15 cellular contexts compared by ENCODE assay signal in the genomic region with DNA sequence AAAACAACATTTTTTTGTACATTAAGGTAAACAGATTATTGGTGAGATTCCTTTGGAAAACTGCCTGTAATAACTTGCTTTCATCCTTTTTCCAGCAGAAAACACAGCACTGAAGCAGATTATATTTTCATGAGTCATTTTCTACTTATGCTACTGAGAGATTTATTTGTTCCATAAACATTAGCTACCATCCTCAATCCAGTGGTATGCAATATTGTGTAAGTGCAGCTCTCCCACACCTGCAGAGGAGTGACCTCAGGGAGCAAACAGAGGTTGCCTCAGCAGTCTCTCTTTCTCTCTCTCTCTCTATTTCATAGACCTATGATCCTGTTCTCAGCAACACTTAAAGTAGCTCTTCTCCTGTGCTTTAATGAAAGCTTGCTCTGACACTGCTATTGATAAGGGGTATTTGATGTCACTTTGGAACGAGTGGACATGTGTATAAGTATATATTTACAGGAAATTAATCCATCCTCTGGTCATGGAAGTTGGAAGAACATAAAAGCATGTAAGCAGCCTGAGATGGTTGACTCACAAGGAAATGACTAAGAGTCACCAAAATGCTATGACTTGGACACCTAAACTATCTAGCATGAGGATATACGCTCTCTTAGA.
DNase-seq lines count a peak whose midpoint lies in the region; TF ChIP-seq lines count a peak whose summit lies in the region.
"Had no signal": no experiment of that assay in that cellular context is flagged by ENCODE, and none has a peak within 500 bp of the region (broad histone marks: within the 10 kb centered on the region; RNA-seq: fewer than 3 reads in every experiment).

No MANE protein-coding gene starts in this region.

- H3K27me3 Mint-ChIP-seq in activated CD4-positive, alpha-beta memory T cell treated with anti-CD3 and anti-CD28 coated beads for 36 hours = no peaks in the 10 kb centered on the region
- H3K27me3 Mint-ChIP-seq: activated naive CD8-positive, alpha-beta T cell treated with anti-CD3 and anti-CD28 coated beads, Interleukin-2, amount 50 U/mL, for 24 hours; CD4-positive, alpha-beta T cell had no signal

- DNase-seq in COLO829 (ENCODE audit: low spot score) = peak; percentile 19
- peak; percentile 88 for DNase-seq in M059J (ENCODE audit: low read depth)
- peak; percentile 82 for DNase-seq in choroid plexus epithelial cell (ENCODE audit: low read depth)
- peak; percentile 68 for DNase-seq in mesenchymal stem cell
- DNase-seq in NCI-H446 (lab: John Stamatoyannopoulos, UW) = no peak
- no peak for DNase-seq in central memory CD4-positive, alpha-beta T cell
- DNase-seq in activated CD4-positive, alpha-beta memory T cell treated with anti-CD3 and anti-CD28 coated beads for 36 hours = no peak
- no peak for DNase-seq in MM.1S
- DNase-seq: activated naive CD8-positive, alpha-beta T cell treated with anti-CD3 and anti-CD28 coated beads, Interleukin-2, amount 50 U/mL, for 24 hours; CD4-positive, alpha-beta T cell; erythroblast; left ventricle myocardium inferior; NCI-H1105 treated with DMSO at 0.1 percent for 48 hours; pancreas had no signal

- peak overlapping the region; percentile 61 for H3K27ac ChIP-seq in mesenchymal stem cell (ENCODE audit: low read length, poor library complexity, severe bottlenecking)
- no peak overlapping the region for H3K27ac ChIP-seq in MM.1S (ENCODE audit: low read length)
- H3K27ac ChIP-seq: left ventricle myocardium inferior, pancreas had no signal

- no peak overlapping the region for H3K27ac Mint-ChIP-seq in activated CD4-positive, alpha-beta memory T cell treated with anti-CD3 and anti-CD28 coated beads for 36 hours
- H3K27ac Mint-ChIP-seq: activated naive CD8-positive, alpha-beta T cell treated with anti-CD3 and anti-CD28 coated beads, Interleukin-2, amount 50 U/mL, for 24 hours; CD4-positive, alpha-beta T cell had no signal

- H4K91ac ChIP-seq in mesenchymal stem cell (ENCODE audit: low read length) = no peak overlapping the region

- peaks cover 8% of the 10 kb centered on the region for H3K9me3 Mint-ChIP-seq in activated CD4-positive, alpha-beta memory T cell treated with anti-CD3 and anti-CD28 coated beads for 36 hours
- H3K9me3 Mint-ChIP-seq: activated naive CD8-positive, alpha-beta T cell treated with anti-CD3 and anti-CD28 coated beads, Interleukin-2, amount 50 U/mL, for 24 hours; CD4-positive, alpha-beta T cell had no signal

- H3K36me3 ChIP-seq in mesenchymal stem cell (ENCODE audit: control insufficient read depth in 1 of 2, insufficient read depth in 2 of 2, low read depth in 1 of 2, low read length in 2 of 2) (no peaks in the 10 kb centered on the region), MM.1S (replicated peaks; ENCODE audit: insufficient read depth, low read length) (no peaks in the 10 kb centered on the region)
- H3K36me3 ChIP-seq: left ventricle myocardium inferior, pancreas, thoracic aorta had no signal

- no peaks in the 10 kb centered on the region for H3K4me1 Mint-ChIP-seq in activated CD4-positive, alpha-beta memory T cell treated with anti-CD3 and anti-CD28 coated beads for 36 hours (ENCODE audit: low read depth)
- H3K4me1 Mint-ChIP-seq: activated naive CD8-positive, alpha-beta T cell treated with anti-CD3 and anti-CD28 coated beads, Interleukin-2, amount 50 U/mL, for 24 hours had no signal

- H3K79me1 ChIP-seq in mesenchymal stem cell (replicated peaks; ENCODE audit: low read length, poor library complexity, severe bottlenecking) = no peaks in the 10 kb centered on the region

- no peaks in the 10 kb centered on the region for H3K79me2 ChIP-seq in MM.1S (ENCODE audit: low read length)

- no CpG with 5 or more reads among the region's 2 CpGs for WGBS in mesenchymal stem cell

- peak overlapping the region; percentile 22 for H3K4me2 ChIP-seq in mesenchymal stem cell (ENCODE audit: low read length, poor library complexity, severe bottlenecking)
- no peak overlapping the region for H3K4me2 ChIP-seq in MM.1S (ENCODE audit: low read depth, low read length)

- H2AFZ ChIP-seq in mesenchymal stem cell (ENCODE audit: low read depth, low read length) (no peak overlapping the region), MM.1S (ENCODE audit: low read length) (no peak overlapping the region)

- H3K9me2 ChIP-seq in MM.1S (replicated peaks; ENCODE audit: insufficient read depth, low read length) = no peaks in the 10 kb centered on the region

- H4K20me1 ChIP-seq in MM.1S (ENCODE audit: insufficient read depth, low read length) = no peaks in the 10 kb centered on the region

- H3K4ac ChIP-seq in mesenchymal stem cell (ENCODE audit: low read depth in 1 of 2, low read length in 2 of 2) = no peak overlapping the region

- H3K36me3 Mint-ChIP-seq in activated CD4-positive, alpha-beta memory T cell treated with anti-CD3 and anti-CD28 coated beads for 36 hours = no peaks in the 10 kb centered on the region

- no peak overlapping the region for H2BK15ac ChIP-seq in mesenchymal stem cell (ENCODE audit: low read depth, poor library complexity, severe bottlenecking)

- no peak overlapping the region for H3K23ac ChIP-seq in mesenchymal stem cell (ENCODE audit: low read length in 2 of 2)

- H3K4me3 ChIP-seq in choroid plexus epithelial cell (ENCODE audit: low read depth, low read length) (no peak overlapping the region), mesenchymal stem cell (ENCODE audit: insufficient read depth in 1 of 2, low read depth in 1 of 2, low read length in 2 of 2) (peak overlapping the region in 1 of 2 experiments; percentile 47), MM.1S (ENCODE audit: low read length) (no peak overlapping the region)
- H3K4me3 ChIP-seq: left ventricle myocardium inferior, pancreas, thoracic aorta had no signal

- H3K4me1 ChIP-seq in mesenchymal stem cell (ENCODE audit: control insufficient read depth, insufficient read depth, low read depth, low read length) = no peaks in the 10 kb centered on the region
- H3K4me1 ChIP-seq in MM.1S (ENCODE audit: low read length) = no peaks in the 10 kb centered on the region
- H3K4me1 ChIP-seq: left ventricle myocardium inferior, pancreas had no signal

- no peak overlapping the region for H4K8ac ChIP-seq in mesenchymal stem cell (ENCODE audit: low read length)

- H3F3A ChIP-seq in MM.1S (ENCODE audit: insufficient read depth, low read length) = no peaks in the 10 kb centered on the region

- no peak overlapping the region for H3K18ac ChIP-seq in mesenchymal stem cell (ENCODE audit: low read depth in 1 of 2, low read length in 2 of 2)

- no peaks in the 10 kb centered on the region for H3K9me3 ChIP-seq in mesenchymal stem cell (ENCODE audit: control insufficient read depth, low read length)
- no peaks in the 10 kb centered on the region for H3K9me3 ChIP-seq in MM.1S (replicated peaks; ENCODE audit: insufficient read depth, low read length)
- H3K9me3 ChIP-seq: left ventricle myocardium inferior, pancreas, thoracic aorta had no signal

- no peak overlapping the region for H2BK12ac ChIP-seq in mesenchymal stem cell (ENCODE audit: low read length in 2 of 2)

- intact Hi-C loops in activated CD4-positive, alpha-beta memory T cell treated with anti-CD3 and anti-CD28 coated beads for 36 hours (cut with micrococcal nuclease) = no loop called here

- H2BK120ac ChIP-seq in mesenchymal stem cell (ENCODE audit: low read depth, low read length) = no peak overlapping the region

- CTCF ChIA-PET in activated CD4-positive, alpha-beta memory T cell treated with anti-CD3 and anti-CD28 coated beads for 36 hours (lab: Charles Lee) = no interaction called here

- H3K14ac ChIP-seq in mesenchymal stem cell (ENCODE audit: low read length in 2 of 2) = no peak overlapping the region

- no peaks in the 10 kb centered on the region for H3K27me3 ChIP-seq in mesenchymal stem cell (ENCODE audit: control insufficient read depth in 1 of 2, insufficient read depth in 1 of 2, low read length in 2 of 2)
- H3K27me3 ChIP-seq in MM.1S (replicated peaks; ENCODE audit: insufficient read depth, low read length) = no peaks in the 10 kb centered on the region

- no peak overlapping the region for H3K4me3 Mint-ChIP-seq in activated CD4-positive, alpha-beta memory T cell treated with anti-CD3 and anti-CD28 coated beads for 36 hours
- H3K4me3 Mint-ChIP-seq: activated naive CD8-positive, alpha-beta T cell treated with anti-CD3 and anti-CD28 coated beads, Interleukin-2, amount 50 U/mL, for 24 hours; CD4-positive, alpha-beta T cell had no signal

- H3K9ac ChIP-seq in mesenchymal stem cell (ENCODE audit: low read length) = peak overlapping the region; percentile 40
- H3K9ac ChIP-seq in MM.1S (ENCODE audit: low read length) = no peak overlapping the region

- H2BK5ac ChIP-seq in mesenchymal stem cell (ENCODE audit: low read depth, low read length, poor library complexity, severe bottlenecking) = no peak overlapping the region

- H2AK5ac ChIP-seq in mesenchymal stem cell (ENCODE audit: low read length, severe bottlenecking) = no peak overlapping the region

- TF ChIP-seq CTCF in choroid plexus epithelial cell (conservative IDR thresholded peaks at IDR 0.05; ENCODE audit: low read depth, low read length) (no peak), MM.1S (IDR thresholded peaks at IDR 0.05; ENCODE audit: low read length) (no peak)

- POLR2A ChIA-PET in activated CD4-positive, alpha-beta memory T cell treated with anti-CD3 and anti-CD28 coated beads for 36 hours (lab: Charles Lee) = no interaction called here

Comparison
In these comparisons a context has a peak if more than half of its experiments do, and no peak if none do; other contexts are left out.
1. DNase-seq: peak in COLO829 (single experiment), M059J (single experiment), choroid plexus epithelial cell (single experiment) and mesenchymal stem cell (single experiment); none in NCI-H446 (0 of 2), central memory CD4-positive, alpha-beta T cell (single experiment), activated CD4-positive, alpha-beta memory T cell treated with anti-CD3 and anti-CD28 coated beads for 36 hours (single experiment) and MM.1S (single experiment).